8 cellular contexts compared by ENCODE assay signal in the genomic region with DNA sequence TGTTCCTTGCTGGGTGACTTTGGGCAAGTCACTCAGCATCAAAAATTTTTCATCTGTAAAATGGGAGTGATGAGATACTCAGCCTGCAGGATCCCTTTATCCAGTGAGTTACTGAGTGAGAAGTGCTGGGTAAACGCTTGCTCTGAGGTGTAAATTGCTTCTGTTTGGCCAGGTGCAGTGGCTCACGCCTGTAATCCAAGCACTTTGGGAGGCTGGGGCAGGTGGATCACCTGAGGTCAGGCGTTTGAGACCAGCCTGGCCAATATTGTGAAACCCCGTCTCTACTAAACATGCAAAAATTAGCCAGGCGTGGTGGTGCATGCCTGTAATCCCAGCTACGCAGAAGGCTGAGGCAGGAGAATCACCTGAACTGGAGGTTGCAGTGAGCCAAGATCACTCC.
DNase-seq lines count a peak whose midpoint lies in the region; ATAC-seq, FAIRE-seq and TF ChIP-seq lines count a peak whose summit lies in the region.
"Not testable (repeated sequence)": the region's sequence is repeated elsewhere in the genome, so short reads cannot be mapped to it uniquely, and the experiment has no call there.

No MANE protein-coding gene starts in this region.

- H3K4me1 ChIP-seq in A549, result peaks cover 78% of the 10 kb centered on the region
- H3K4me1 ChIP-seq in SJSA1 (replicated peaks), result peaks cover 65% of the 10 kb centered on the region
- peaks cover 21 to 91% (median 63%) of the 10 kb centered on the region in 3 donors for H3K4me1 ChIP-seq in esophagus squamous epithelium
- peaks cover 17% of the 10 kb centered on the region for H3K4me1 ChIP-seq in thymus (ENCODE audit: control insufficient read depth, insufficient read depth, low read length)

- 83% methylated on average over 6 of the region's 6 CpGs for WGBS in A549 (ENCODE audit: missing lambda C conversion rate)
- 55 to 78% methylated on average over 3 to 6 of the region's 6 CpGs for WGBS in esophagus squamous epithelium, 2 donors
- WGBS in thymus, result 96% methylated on average over 6 of the region's 6 CpGs

- not testable (repeated sequence) for FAIRE-seq in A549 (lab: Jason Lieb, UNC)

- H3K36me3 ChIP-seq in SJSA1 (peaks cover 19% of the 10 kb centered on the region), esophagus squamous epithelium (peaks cover 0 to 17% (median 0%) of the 10 kb centered on the region in 3 donors)
- H3K36me3 ChIP-seq in thymus (ENCODE audit: control insufficient read depth, insufficient read depth), result not testable (repeated sequence)

- H3K4me3 ChIP-seq in A549; SJSA1; esophagus squamous epithelium; thymus (ENCODE audit: low read length): not testable (repeated sequence)

- TF ChIP-seq EP300 in A549 (IDR thresholded peaks at IDR 0.05), result not testable (repeated sequence)

- peak overlapping the region; percentile 80 for H3K4me2 ChIP-seq in A549

- TF ChIP-seq RAD21 in A549 (conservative IDR thresholded peaks at IDR 0.05 in 1 of 2, IDR thresholded peaks at IDR 0.05 in 1 of 2), result not testable (repeated sequence)

- TF ChIP-seq CTCF in A549 (IDR thresholded peaks at IDR 0.05); esophagus squamous epithelium (IDR thresholded peaks at IDR 0.05); nephron (IDR thresholded peaks at IDR 0.05; ENCODE audit: unreplicated experiment in 3 of 3): not testable (repeated sequence)

- DNase-seq in A549 (ENCODE audit: low read depth in 1 of 2, low spot score in 1 of 2); SJSA1 (ENCODE audit: low read depth in 1 of 2, low spot score in 2 of 2); activated naive CD4-positive, alpha-beta T cell treated with anti-CD3 and anti-CD28 coated beads, Interleukin-2, amount 10 ng/mL, durations not matched to agents 7 days and 5 days; esophagus squamous epithelium (lab: John Stamatoyannopoulos, UW): not testable (repeated sequence)
- DNase-seq in DMS53 (lab: John Stamatoyannopoulos, UW), result peak; percentile 40
- peak; percentile 42 for DNase-seq in NCI-H69 (lab: John Stamatoyannopoulos, UW)

- CTCF ChIA-PET in A549 (lab: Yijun Ruan, JAX), result interaction anchor here (1.7 kb wide), 1 partner anchor 206 kb away, joined by 6 read pairs; no protein-coding TSS in a partner anchor
- CTCF ChIA-PET in activated naive CD4-positive, alpha-beta T cell treated with anti-CD3 and anti-CD28 coated beads, Interleukin-2, amount 10 ng/mL, durations not matched to agents 7 days and 5 days (lab: Charles Lee), result interaction anchor here (0.9 kb wide), 1 partner anchor 10 kb away, joined by 3 read pairs; no protein-coding TSS in a partner anchor

- not testable (repeated sequence) for H3K9me3 Mint-ChIP-seq in activated naive CD4-positive, alpha-beta T cell treated with anti-CD3 and anti-CD28 coated beads, Interleukin-2, amount 10 ng/mL, durations not matched to agents 7 days and 5 days; nephron

- peak overlapping the region; percentile 74 for H3K27ac Mint-ChIP-seq in activated naive CD4-positive, alpha-beta T cell treated with anti-CD3 and anti-CD28 coated beads, Interleukin-2, amount 10 ng/mL, durations not matched to agents 7 days and 5 days
- peak overlapping the region; percentile 17 to 33 (median 17) for H3K27ac Mint-ChIP-seq in nephron

- H3K27me3 ChIP-seq in SJSA1 (replicated peaks); esophagus squamous epithelium; thymus (ENCODE audit: control insufficient read depth, insufficient read depth): not testable (repeated sequence)

- not testable (repeated sequence) for H3K4me3 Mint-ChIP-seq in activated naive CD4-positive, alpha-beta T cell treated with anti-CD3 and anti-CD28 coated beads, Interleukin-2, amount 10 ng/mL, durations not matched to agents 7 days and 5 days; nephron

- H3K4me1 Mint-ChIP-seq in activated naive CD4-positive, alpha-beta T cell treated with anti-CD3 and anti-CD28 coated beads, Interleukin-2, amount 10 ng/mL, durations not matched to agents 7 days and 5 days, result peaks cover 68% of the 10 kb centered on the region
- H3K4me1 Mint-ChIP-seq in nephron, result peaks cover 66% of the 10 kb centered on the region

- intact Hi-C loops in esophagus squamous epithelium (cut with DNase I), result not testable (repeated sequence)

- H3K36me3 Mint-ChIP-seq in activated naive CD4-positive, alpha-beta T cell treated with anti-CD3 and anti-CD28 coated beads, Interleukin-2, amount 10 ng/mL, durations not matched to agents 7 days and 5 days, result peaks cover 49% of the 10 kb centered on the region
- not testable (repeated sequence) for H3K36me3 Mint-ChIP-seq in nephron (ENCODE audit: low read depth)

- TF ChIP-seq POLR2A in A549 (IDR thresholded peaks at IDR 0.05; ENCODE audit: low read length); esophagus squamous epithelium (IDR thresholded peaks at IDR 0.05): not testable (repeated sequence)

- not testable (repeated sequence) for ATAC-seq in A549

- POLR2A ChIA-PET in A549 (lab: Yijun Ruan, JAX), result not testable (repeated sequence)

- H3K27me3 Mint-ChIP-seq in activated naive CD4-positive, alpha-beta T cell treated with anti-CD3 and anti-CD28 coated beads, Interleukin-2, amount 10 ng/mL, durations not matched to agents 7 days and 5 days; nephron (ENCODE audit: low read depth): not testable (repeated sequence)

- peak overlapping the region; percentile 59 to 84 for H3K27ac ChIP-seq in A549
- peak overlapping the region; percentile 65 for H3K27ac ChIP-seq in SJSA1
- H3K27ac ChIP-seq in esophagus squamous epithelium, result peak overlapping the region; percentile 32 to 96 (median 64)
- H3K27ac ChIP-seq in thymus (ENCODE audit: low read depth), result peak overlapping the region; percentile 52

- H3K9me3 ChIP-seq in A549; SJSA1 (replicated peaks); esophagus squamous epithelium; thymus (ENCODE audit: control insufficient read depth): not testable (repeated sequence)

TF ChIP-seq in A549, 52 proteins besides CTCF, POLR2A, EP300 and RAD21:
- TF ChIP-seq JUN (IDR thresholded peaks at IDR 0.05), result peak in 1 of 2 experiments; percentile 37; a peak in 1 of 5 replicates
TF ChIP-seq in A549: peak in this region for 1; not testable (repeated sequence) for 51.
